15 cellular contexts compared by ENCODE assay signal in genomic region chr4:182628000-182628399, GRCh38.
A peak's percentile ranks its signal among the peaks of the same experiment; 100 is the strongest.
DNase-seq lines count a peak whose midpoint lies in the region; FAIRE-seq and TF ChIP-seq lines count a peak whose summit lies in the region.
"Had no signal": no experiment of that assay in that cellular context is flagged by ENCODE, and none has a peak within 500 bp of the region (broad histone marks: within the 10 kb centered on the region; RNA-seq: fewer than 3 reads in every experiment).

No MANE protein-coding gene starts in this region.

- H3K27me3 ChIP-seq in rectal smooth muscle tissue (ENCODE audit: control insufficient read depth, insufficient read depth, low read length): no peaks in the 10 kb centered on the region
- H3K27me3 ChIP-seq: BLaER1 treated with 17β-estradiol and CSF1 and Interleukin-3, amounts not matched to agents 10 nM and 100 nM had no signal

- peak overlapping the region; percentile 41 for H3K27ac ChIP-seq in rectal smooth muscle tissue (ENCODE audit: low read depth, low read length)
- H3K27ac ChIP-seq: BLaER1 treated with 17β-estradiol and CSF1 and Interleukin-3, amounts not matched to agents 10 nM and 100 nM; HL-60 had no signal

- TF ChIP-seq CTCF in GM13976 (IDR thresholded peaks at IDR 0.05; ENCODE audit: borderline replicate concordance, control extremely low read depth, extremely low read depth, insufficient read depth, missing control alignments): no peak

- DNase-seq in NCI-H526 treated with DMSO at 0.1 percent for 48 hours (lab: John Stamatoyannopoulos, UW) (peak; percentile 40), NCI-H2081 treated with DMSO at 0.1 percent for 48 hours (lab: John Stamatoyannopoulos, UW) (no peak), GM13976 (ENCODE audit: low spot score) (no peak)
- no peak for DNase-seq in activated CD8-positive, alpha-beta memory T cell treated with anti-CD3 and anti-CD28 coated beads for 24 hours
- DNase-seq: Calu3; CD8-positive, alpha-beta T cell; DMS79 treated with DMSO at 0.1 percent for 48 hours; GF-D8; HCEC 1CT had no signal

- H3K9ac ChIP-seq in rectal smooth muscle tissue (ENCODE audit: low read length): no peak overlapping the region
- H3K9ac ChIP-seq: BLaER1 treated with 17β-estradiol and CSF1 and Interleukin-3, amounts not matched to agents 10 nM and 100 nM had no signal

- H3K36me3 ChIP-seq in rectal smooth muscle tissue (ENCODE audit: control insufficient read depth, insufficient read depth, low read length): no peaks in the 10 kb centered on the region

- peak; percentile 45 for FAIRE-seq in islet of Langerhans (lab: Jason Lieb, UNC)
- FAIRE-seq: H54 had no signal

- in situ Hi-C loops in GM13976 (cut with MboI; ENCODE audit: low sequenced_read_pairs, unreplicated experiment): no loop called here

- H3K4me3 ChIP-seq in rectal smooth muscle tissue (ENCODE audit: low read length): no peak overlapping the region
- H3K4me3 ChIP-seq: BLaER1 treated with 17β-estradiol and CSF1 and Interleukin-3, amounts not matched to agents 10 nM and 100 nM; GM23338 had no signal

- no peaks in the 10 kb centered on the region for H3K4me1 ChIP-seq in rectal smooth muscle tissue (ENCODE audit: control insufficient read depth, insufficient read depth, low read length)
- H3K4me1 ChIP-seq: BLaER1 treated with 17β-estradiol and CSF1 and Interleukin-3, amounts not matched to agents 10 nM and 100 nM had no signal
